In the genomic region with DNA sequence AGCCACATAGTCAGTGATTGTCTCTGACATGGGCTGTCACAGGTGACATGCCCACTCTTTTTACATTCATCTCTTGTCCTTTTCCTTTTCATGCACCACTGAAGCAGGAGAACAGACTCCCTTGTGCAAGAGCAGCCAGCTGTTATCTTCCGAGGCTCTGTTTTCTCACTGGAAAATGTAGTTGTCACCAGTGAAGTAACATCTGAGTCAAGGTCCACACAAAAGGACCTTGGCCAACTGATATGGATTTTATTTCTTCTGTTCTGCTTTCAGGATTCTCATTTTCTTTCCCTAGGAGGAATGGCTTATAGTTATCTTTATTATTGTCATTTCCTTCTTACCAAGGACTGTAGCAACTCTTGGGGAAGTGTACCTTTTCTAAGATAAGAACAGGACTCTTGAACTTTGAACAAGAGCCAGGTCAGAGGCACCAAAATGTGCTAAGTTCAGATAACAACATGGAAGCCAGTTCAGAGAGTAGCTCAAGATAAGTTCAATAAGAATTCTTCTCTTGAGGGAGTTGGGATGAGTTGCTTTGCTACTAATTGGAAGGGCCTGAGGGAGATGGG, we compare ENCODE assay signal across 22 cellular contexts. TPM values are rescaled to one million over a fixed set of nuclear protein-coding genes. Genes with fewer than 3 reads are reported as not detected.
A peak's percentile ranks its signal among the peaks of the same experiment; 100 is the strongest.
DNase-seq lines count a peak whose midpoint lies in the region; ATAC-seq and TF ChIP-seq lines count a peak whose summit lies in the region.
"Had no signal": no experiment of that assay in that cellular context is flagged by ENCODE, and none has a peak within 500 bp of the region (broad histone marks: within the 10 kb centered on the region; RNA-seq: fewer than 3 reads in every experiment).

No MANE protein-coding gene starts in this region.

- intact Hi-C loops in right cardiac atrium (cut with DNase I) (no loop called here), cardiac septum (cut with DNase I) (no loop called here)

- H3K27ac ChIP-seq in right cardiac atrium (ENCODE audit: low read length), result no peak overlapping the region
- H3K27ac ChIP-seq: dorsolateral prefrontal cortex, epithelial cell of prostate had no signal

- no peaks in the 10 kb centered on the region for H3K27me3 ChIP-seq in right cardiac atrium (ENCODE audit: control insufficient read depth, insufficient read depth)
- H3K27me3 ChIP-seq: BE2C, dorsolateral prefrontal cortex had no signal

- peak; percentile 11 to 64 for ATAC-seq in right cardiac atrium
- ATAC-seq in GM21367 (IDR thresholded peaks at IDR 0.05; ENCODE audit: unreplicated experiment), result no peak
- ATAC-seq: sciatic nerve had no signal

- no peak for TF ChIP-seq POLR2A in erythroblast (IDR thresholded peaks at IDR 0.05; ENCODE audit: low read length)

- 38% methylated on average over 1 of the region's 1 CpG for WGBS in right cardiac atrium

- no peak for DNase-seq in right cardiac atrium
- no peak for DNase-seq in cardiac septum (ENCODE audit: low spot score)
- peak; percentile 86 to 93 for DNase-seq in erythroblast (lab: John Stamatoyannopoulos, UW)
- no peak for DNase-seq in activated CD4-positive, CD25-positive, alpha-beta regulatory T cell treated with anti-CD3 and anti-CD28 coated beads, Interleukin-2, amount 50 U/mL, for 72 hours
- no peak for DNase-seq in nucleus accumbens (lab: John Stamatoyannopoulos, UW)
- DNase-seq: activated CD4-positive, alpha-beta T cell treated with anti-CD3 and anti-CD28 coated beads, Interleukin-2, amount 10 ng/mL, durations not matched to agents 24 days and 14 days; activated gamma-delta T cell; amniotic stem cell; BE2C; central memory CD4-positive, alpha-beta T cell; dorsolateral prefrontal cortex; foreskin fibroblast; hypothalamus; KG1; NCI-H187; NCI-H748 treated with DMSO at 0.1 percent for 48 hours; Right ventricle myocardium superior; SW 1271 had no signal

- H3K9me3 ChIP-seq in right cardiac atrium (ENCODE audit: control insufficient read depth, low read length), result no peaks in the 10 kb centered on the region
- H3K9me3 ChIP-seq: BE2C, HAP-1 had no signal

- H3K4me1 ChIP-seq in right cardiac atrium (ENCODE audit: control insufficient read depth, insufficient read depth, low read length), result no peaks in the 10 kb centered on the region
- H3K4me1 ChIP-seq: HAP-1 had no signal

- H3K4me3 ChIP-seq in right cardiac atrium (ENCODE audit: low read length), result no peak overlapping the region
- H3K4me3 ChIP-seq: dorsolateral prefrontal cortex, HAP-1 had no signal

RNA-seq across cellular contexts. Expression of gene AVPI1, which starts 22.7 kb away (rescaled TPM):
- total RNA-seq in right cardiac atrium (10 to 100 TPM; 12.2 to 23.1 (median 15.7) TPM), cardiac septum (6.3 TPM)
- polyA plus RNA-seq in right cardiac atrium, result 15.4 TPM

RNA-seq across cellular contexts. Expression of gene PI4K2A, which starts 23.9 kb away (rescaled TPM):
- 10 to 100 TPM; 11.7 to 14.7 (median 12.5) TPM for total RNA-seq in right cardiac atrium
- 9.3 TPM for polyA plus RNA-seq in right cardiac atrium
- 18.0 TPM for total RNA-seq in cardiac septum

RNA-seq across cellular contexts. Expression of gene MORN4, which starts 31.1 kb away (rescaled TPM):
- total RNA-seq in right cardiac atrium (10 to 100 TPM; 10.1 to 11.7 (median 11.0) TPM), cardiac septum (17.7 TPM)
- 23.3 TPM for polyA plus RNA-seq in right cardiac atrium

RNA-seq across cellular contexts. Expression of gene MARVELD1, which starts 49.2 kb away (rescaled TPM):
- total RNA-seq in right cardiac atrium (10 to 100 TPM; 17.3 to 27.8 (median 21.6) TPM), cardiac septum (8.6 TPM)
- 10.6 TPM for polyA plus RNA-seq in right cardiac atrium

Comparison
In these comparisons a context has a peak if more than half of its experiments do, and no peak if none do; other contexts are left out.
1. DNase-seq: peak in erythroblast (2 of 2); none in right cardiac atrium (0 of 3), cardiac septum (single experiment), activated CD4-positive, CD25-positive, alpha-beta regulatory T cell treated with anti-CD3 and anti-CD28 coated beads, Interleukin-2, amount 50 U/mL, for 72 hours (single experiment) and nucleus accumbens (0 of 56).